Comparison of ENCODE assay signal across 2 cellular contexts in genomic region chr6:35936960-35937359, GRCh38.
TF ChIP-seq lines count a peak whose summit lies in the region.

No MANE protein-coding gene starts in this region.

TF ChIP-seq in HepG2, 621 proteins besides CTCF, POLR2A, EP300 and RAD21:
- TF ChIP-seq ZNF431 (CRISPR knock-in tag; IDR thresholded peaks at IDR 0.05; ENCODE audit: borderline replicate concordance, low read depth) (peak; percentile 86; the same call in 1 of the 2 replicates), ZBTB7B (CRISPR knock-in tag; IDR thresholded peaks at IDR 0.05) (no peak)

TF ChIP-seq in K562, 482 proteins besides CTCF, POLR2A, EP300 and RAD21:
- TF ChIP-seq MCM5 (IDR thresholded peaks at IDR 0.05; ENCODE audit: low read depth) = no peak
- peak; percentile 99 for TF ChIP-seq ZNF431 (CRISPR knock-in tag; IDR thresholded peaks at IDR 0.05)
- no peak for TF ChIP-seq CHD1 (IDR thresholded peaks at IDR 0.05; ENCODE audit: low read length)
- no peak for TF ChIP-seq TEAD1 (CRISPR knock-in tag; IDR thresholded peaks at IDR 0.05)
- no peak for TF ChIP-seq HMG20B (CRISPR knock-in tag; IDR thresholded peaks at IDR 0.05)
- TF ChIP-seq TRIM28 (IDR thresholded peaks at IDR 0.05) = 0 out of 2 replicates have a peak, but pooled peaks have one; percentile 23
- TF ChIP-seq PTTG1 (tag; IDR thresholded peaks at IDR 0.05; ENCODE audit: low read depth) = no peak
- peak in 1 of 2 experiments; percentile 59; a peak in 1 of 3 replicates for TF ChIP-seq CBX3 (IDR thresholded peaks at IDR 0.05; ENCODE audit: borderline replicate concordance in 1 of 2, low read length in 2 of 2)
- TF ChIP-seq ZFP36 (IDR thresholded peaks at IDR 0.05; ENCODE audit: low read depth, low read length, partially characterized antibody) = peak; percentile 46
- TF ChIP-seq RFX7 (CRISPR knock-in tag; IDR thresholded peaks at IDR 0.05) = no peak
- TF ChIP-seq TRIM24 (IDR thresholded peaks at IDR 0.05) = peak in 1 of 2 experiments; percentile 37; a peak in 1 of 4 replicates
- no peak for TF ChIP-seq ILF3 (IDR thresholded peaks at IDR 0.05; ENCODE audit: borderline replicate concordance)
- 0 out of 2 replicates have a peak, but pooled peaks have one; percentile 12 for TF ChIP-seq CBFA2T3 (IDR thresholded peaks at IDR 0.05)
- no peak for TF ChIP-seq ELF2 (CRISPR knock-in tag; IDR thresholded peaks at IDR 0.05)
- TF ChIP-seq ZNF3 (CRISPR knock-in tag; IDR thresholded peaks at IDR 0.05) = no peak
- no peak for TF ChIP-seq ZNF583 (CRISPR knock-in tag; IDR thresholded peaks at IDR 0.05)
- TF ChIP-seq BCLAF1 (IDR thresholded peaks at IDR 0.05; ENCODE audit: borderline replicate concordance in 1 of 2, control insufficient read depth in 1 of 2, low read depth in 2 of 2, low read length in 1 of 2) = no peak
